13 cellular contexts compared by ENCODE assay signal in the genomic region with DNA sequence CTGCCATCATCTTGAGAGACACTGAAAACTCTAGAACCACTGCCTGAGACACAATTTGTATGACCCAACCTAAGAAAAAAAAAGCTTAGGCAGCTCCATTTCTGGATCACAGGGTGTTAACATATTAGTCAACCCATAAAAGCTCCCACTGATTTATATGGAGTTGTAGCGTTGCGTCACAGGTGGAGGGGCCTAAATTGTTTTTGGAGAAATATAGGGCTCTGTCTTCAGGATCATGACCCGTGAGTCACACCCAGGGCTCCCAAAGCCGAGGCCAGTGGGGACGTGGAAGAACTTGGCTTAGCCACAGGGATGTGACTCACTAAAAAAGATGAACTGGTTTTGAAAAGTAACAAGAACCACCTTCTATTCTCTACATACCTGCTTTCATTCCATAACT.
A peak's percentile ranks its signal among the peaks of the same experiment; 100 is the strongest.
DNase-seq lines count a peak whose midpoint lies in the region; ATAC-seq, FAIRE-seq and TF ChIP-seq lines count a peak whose summit lies in the region.
"Had no signal": no experiment of that assay in that cellular context is flagged by ENCODE, and none has a peak within 500 bp of the region (broad histone marks: within the 10 kb centered on the region; RNA-seq: fewer than 3 reads in every experiment).

No MANE protein-coding gene starts in this region.

- H3K36me3 ChIP-seq in MG63, result no peaks in the 10 kb centered on the region
- no peaks in the 10 kb centered on the region for H3K36me3 ChIP-seq in bronchial epithelial cell (ENCODE audit: control insufficient read depth, insufficient read depth, low read length)
- no peaks in the 10 kb centered on the region for H3K36me3 ChIP-seq in osteoblast (ENCODE audit: insufficient read depth, low read length)
- H3K36me3 ChIP-seq: vagina had no signal

- no peaks in the 10 kb centered on the region for H4K20me1 ChIP-seq in osteoblast (ENCODE audit: insufficient read depth, low read length)

- no peak for ATAC-seq in GM18861 (IDR thresholded peaks at IDR 0.05; ENCODE audit: unreplicated experiment)
- ATAC-seq: activated naive CD4-positive, alpha-beta T cell treated with anti-CD3 and anti-CD28 coated beads, Interleukin-2, amount 50 U/mL, for 72 hours; GM23338 had no signal

- no peak overlapping the region for H3K4me2 ChIP-seq in osteoblast (ENCODE audit: insufficient read depth, low read length)
- H3K4me2 ChIP-seq: GM23338 had no signal

- peaks cover 9% of the 10 kb centered on the region for H3K4me1 ChIP-seq in osteoblast (ENCODE audit: insufficient read depth, low read length)
- H3K4me1 ChIP-seq: vagina had no signal

- FAIRE-seq in bronchial epithelial cell (lab: Jason Lieb, UNC), result no peak

- TF ChIP-seq CTCF in bronchial epithelial cell (IDR thresholded peaks at IDR 0.05; ENCODE audit: insufficient read depth, low read length, severe bottlenecking), result no peak
- no peak for TF ChIP-seq CTCF in osteoblast (IDR thresholded peaks at IDR 0.05; ENCODE audit: extremely low read depth, low read depth, low read length)

- H3K27me3 ChIP-seq in MG63 (no peaks in the 10 kb centered on the region), bronchial epithelial cell (ENCODE audit: control insufficient read depth, insufficient read depth, low read length) (no peaks in the 10 kb centered on the region), osteoblast (ENCODE audit: insufficient read depth, low read length) (peaks cover 3% of the 10 kb centered on the region)
- H3K27me3 ChIP-seq: vagina had no signal

- DNase-seq in Daoy (ENCODE audit: low read depth), result peak; percentile 80
- DNase-seq in MG63, result peak; percentile 93
- DNase-seq in bronchial epithelial cell (ENCODE audit: low read depth), result peak; percentile 91
- peak; percentile 34 for DNase-seq in osteoblast (ENCODE audit: insufficient read length, low spot score, missing footprints)
- DNase-seq in germinal center (ENCODE audit: low spot score), result no peak
- no peak for DNase-seq in GDM1 (lab: John Stamatoyannopoulos, UW)
- no peak for DNase-seq in superior temporal gyrus (ENCODE audit: extremely low spot score)
- DNase-seq: dorsolateral prefrontal cortex had no signal

- no peak overlapping the region for H2AFZ ChIP-seq in osteoblast (ENCODE audit: low read length)
- H2AFZ ChIP-seq: GM23338 had no signal

- H3K79me2 ChIP-seq in osteoblast (ENCODE audit: insufficient read depth, low read length), result no peaks in the 10 kb centered on the region

- no peak overlapping the region for H3K4me3 ChIP-seq in MG63
- H3K4me3 ChIP-seq in bronchial epithelial cell (ENCODE audit: low read depth, low read length), result no peak overlapping the region
- H3K4me3 ChIP-seq in osteoblast (ENCODE audit: insufficient read depth, low read length), result no peak overlapping the region
- H3K4me3 ChIP-seq: dorsolateral prefrontal cortex, GM23338, skin epidermis, vagina had no signal

- H3K9me3 ChIP-seq in MG63 (no peaks in the 10 kb centered on the region), osteoblast (ENCODE audit: low read depth, low read length) (no peaks in the 10 kb centered on the region)
- H3K9me3 ChIP-seq: vagina had no signal

- H3K27ac ChIP-seq in osteoblast (ENCODE audit: low read depth, low read length), result no peak overlapping the region
- H3K27ac ChIP-seq: dorsolateral prefrontal cortex, skin epidermis, vagina had no signal

Comparison
In these comparisons a context has a peak if more than half of its experiments do, and no peak if none do; other contexts are left out.
1. DNase-seq: peak in Daoy (single experiment), MG63 (single experiment), bronchial epithelial cell (single experiment) and osteoblast (single experiment); none in germinal center (single experiment), GDM1 (single experiment) and superior temporal gyrus (single experiment).